29 cellular contexts compared by ENCODE assay signal in the genomic region with DNA sequence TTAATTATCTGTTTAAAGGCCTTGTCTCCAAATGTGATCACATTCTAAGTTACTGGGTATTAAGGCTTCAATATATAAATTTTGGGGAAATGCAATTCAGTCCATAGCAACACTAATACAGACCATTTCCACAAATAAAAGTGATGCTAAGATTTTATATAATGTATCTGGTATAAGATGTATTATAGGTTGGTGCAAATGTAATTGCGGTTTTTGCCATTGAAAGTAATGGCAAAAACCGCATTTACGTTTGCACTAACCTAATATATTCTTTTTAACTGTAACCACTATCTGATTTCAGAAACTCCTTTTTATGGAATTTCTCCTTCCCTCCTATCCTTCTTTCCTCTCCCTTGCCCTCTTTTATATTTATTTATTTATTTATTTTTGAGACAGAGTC.
"Had no signal": no experiment of that assay in that cellular context is flagged by ENCODE, and none has a peak within 500 bp of the region (broad histone marks: within the 10 kb centered on the region; RNA-seq: fewer than 3 reads in every experiment).

No MANE protein-coding gene starts in this region.

- H3K4me3 Mint-ChIP-seq: stimulated activated effector memory CD8-positive, alpha-beta T cell treated with anti-CD3 and anti-CD28 coated beads, Interleukin-12 subunit alpha, Interleukin-12 subunit beta, amount 100 ng/mL, for 72 hours; stimulated activated memory B cell treated with anti-CD40 and anti-IgM and Interleukin-4, amounts not matched to agents 10 μg/mL and 1 μg/mL and 100 μg/mL, for 72 hours; stimulated activated naive B cell treated with anti-CD40 and anti-IgM and Interleukin-4, amounts not matched to agents 10 μg/mL and 1 μg/mL and 100 μg/mL, for 72 hours; stimulated activated naive CD8-positive, alpha-beta T cell treated with anti-CD3 and anti-CD28 coated beads, Interleukin-15, amount 100 ng/mL, for 72 hours; stimulated activated naive CD8-positive, alpha-beta T cell treated with anti-CD3 and anti-CD28 coated beads, Interleukin-15, Interleukin-2, amounts not matched to agents 100 ng/mL and 50 ng/mL, for 24 hours; type B pancreatic cell had no signal

- DNase-seq: stimulated activated CD4-positive, alpha-beta T cell treated with anti-CD3 and anti-CD28 coated beads, Interleukin-2, amount 100 ng/mL, for 48 hours; stimulated activated CD4-positive, alpha-beta T cell treated with anti-CD3 and anti-CD28 coated beads, Interleukin-4, amount 100 ng/mL, for 1 hour; stimulated activated CD4-positive, alpha-beta T cell treated with anti-CD3 and anti-CD28 coated beads, Interleukin-4, amount 100 ng/mL, for 24 hours; stimulated activated CD4-positive, alpha-beta T cell treated with anti-CD3 and anti-CD28 coated beads, Interleukin-4, amount 100 ng/mL, for 4 hours; stimulated activated CD8-positive, alpha-beta memory T cell treated with anti-CD3 and anti-CD28 coated beads, Interleukin-4, amount 100 ng/mL, for 48 hours; stimulated activated naive B cell treated with anti-CD40 and anti-IgM and Interleukin-4, amounts not matched to agents 10 μg/mL and 1 μg/mL and 100 μg/mL, for 72 hours; stimulated activated naive CD4-positive, alpha-beta T cell; stimulated activated naive CD4-positive, alpha-beta T cell treated with Interleukin-2 at 50 U/mL for 16 hours; stimulated activated naive CD8-positive, alpha-beta T cell treated with anti-CD3 and anti-CD28 coated beads, Interleukin-15, amount 100 ng/mL, for 72 hours; stimulated activated naive CD8-positive, alpha-beta T cell treated with anti-CD3 and anti-CD28 coated beads, Interleukin-15, Interleukin-2, amounts not matched to agents 100 U/mL and 50 U/mL, for 24 hours; stomach; substantia nigra; testis; thyroid gland; tibial artery; transverse colon; trophoblast cell; upper lobe of left lung; upper lobe of right lung; uterus had no signal

- FAIRE-seq: urothelium cell line had no signal

- ATAC-seq: stimulated activated effector memory CD8-positive, alpha-beta T cell treated with anti-CD3 and anti-CD28 coated beads, Interleukin-12 subunit alpha, Interleukin-12 subunit beta, amount 100 ng/mL, for 72 hours; stimulated activated memory B cell treated with anti-CD40 and anti-IgM and Interleukin-4, amounts not matched to agents 10 μg/mL and 1 μg/mL and 100 μg/mL, for 72 hours; stimulated activated naive B cell treated with anti-CD40 and anti-IgM and Interleukin-4, amounts not matched to agents 10 μg/mL and 1 μg/mL and 100 μg/mL, for 72 hours; stimulated activated naive CD8-positive, alpha-beta T cell treated with anti-CD3 and anti-CD28 coated beads, Interleukin-15, amount 100 ng/mL, for 72 hours; stimulated activated naive CD8-positive, alpha-beta T cell treated with anti-CD3 and anti-CD28 coated beads, Interleukin-15, Interleukin-2, amounts not matched to agents 100 U/mL and 50 U/mL, for 24 hours; upper lobe of right lung had no signal

- H3K27me3 Mint-ChIP-seq: stimulated activated memory B cell treated with anti-CD40 and anti-IgM and Interleukin-4, amounts not matched to agents 10 μg/mL and 1 μg/mL and 100 μg/mL, for 72 hours; stimulated activated naive CD8-positive, alpha-beta T cell treated with anti-CD3 and anti-CD28 coated beads, Interleukin-15, amount 100 ng/mL, for 72 hours; stimulated activated naive CD8-positive, alpha-beta T cell treated with anti-CD3 and anti-CD28 coated beads, Interleukin-15, Interleukin-2, amounts not matched to agents 100 ng/mL and 50 ng/mL, for 24 hours; type B pancreatic cell had no signal

- H3K36me3 Mint-ChIP-seq: stimulated activated effector memory CD8-positive, alpha-beta T cell treated with anti-CD3 and anti-CD28 coated beads, Interleukin-12 subunit alpha, Interleukin-12 subunit beta, amount 100 ng/mL, for 72 hours; type B pancreatic cell had no signal

- H3K27ac ChIP-seq: stomach, suprapubic skin, testis, thoracic aorta, thyroid gland, tibial artery, tibial nerve, transverse colon, upper lobe of left lung, upper lobe of right lung, uterus, vagina had no signal

- H3K27me3 ChIP-seq: stomach, suprapubic skin, testis, thyroid gland, tibial artery, tibial nerve, transverse colon, upper lobe of left lung, upper lobe of right lung, uterus, vagina had no signal

- H3K27ac Mint-ChIP-seq: stimulated activated effector memory CD8-positive, alpha-beta T cell treated with anti-CD3 and anti-CD28 coated beads, Interleukin-12 subunit alpha, Interleukin-12 subunit beta, amount 100 ng/mL, for 72 hours; stimulated activated memory B cell treated with anti-CD40 and anti-IgM and Interleukin-4, amounts not matched to agents 10 μg/mL and 1 μg/mL and 100 μg/mL, for 72 hours; stimulated activated naive B cell treated with anti-CD40 and anti-IgM and Interleukin-4, amounts not matched to agents 10 μg/mL and 1 μg/mL and 100 μg/mL, for 72 hours; stimulated activated naive CD8-positive, alpha-beta T cell treated with anti-CD3 and anti-CD28 coated beads, Interleukin-15, amount 100 ng/mL, for 72 hours; stimulated activated naive CD8-positive, alpha-beta T cell treated with anti-CD3 and anti-CD28 coated beads, Interleukin-15, Interleukin-2, amounts not matched to agents 100 ng/mL and 50 ng/mL, for 24 hours; type B pancreatic cell had no signal

- H3K4me3 ChIP-seq: stomach, suprapubic skin, testis, thoracic aorta, thyroid gland, tibial artery, tibial nerve, transverse colon, upper lobe of left lung, upper lobe of right lung, uterus, vagina had no signal

- H3K9me3 ChIP-seq: stomach, suprapubic skin, testis, thoracic aorta, thyroid gland, tibial artery, tibial nerve, transverse colon, upper lobe of left lung, upper lobe of right lung, uterus, vagina had no signal

- H3K4me1 ChIP-seq: stomach, suprapubic skin, testis, thyroid gland, tibial artery, tibial nerve, transverse colon, upper lobe of left lung, upper lobe of right lung, uterus, vagina had no signal

- H3K4me1 Mint-ChIP-seq: stimulated activated effector memory CD8-positive, alpha-beta T cell treated with anti-CD3 and anti-CD28 coated beads, Interleukin-12 subunit alpha, Interleukin-12 subunit beta, amount 100 ng/mL, for 72 hours; stimulated activated memory B cell treated with anti-CD40 and anti-IgM and Interleukin-4, amounts not matched to agents 10 μg/mL and 1 μg/mL and 100 μg/mL, for 72 hours; stimulated activated naive CD8-positive, alpha-beta T cell treated with anti-CD3 and anti-CD28 coated beads, Interleukin-15, amount 100 ng/mL, for 72 hours had no signal

- H3K36me3 ChIP-seq: stomach, suprapubic skin, thoracic aorta, thyroid gland, tibial artery, tibial nerve, transverse colon, upper lobe of left lung, upper lobe of right lung, uterus, vagina had no signal
